ENCODE assay signal across 1 cellular context in genomic region chr1:31985430-31985829, GRCh38.
TF ChIP-seq lines count a peak whose summit lies in the region.

No MANE protein-coding gene starts in this region.

TF ChIP-seq in GM12878, 131 proteins besides CTCF, POLR2A, EP300 and RAD21 (continued from another document):
- TF ChIP-seq SKIL (IDR thresholded peaks at IDR 0.05; ENCODE audit: low read depth, poor library complexity, severe bottlenecking) = peak; percentile 11
- TF ChIP-seq PAX5 (IDR thresholded peaks at IDR 0.05; ENCODE audit: borderline replicate concordance, low read depth, low read length) = 0 out of 2 replicates have a peak, but pooled peaks have one; percentile 10
- TF ChIP-seq E2F8 (IDR thresholded peaks at IDR 0.05; ENCODE audit: low read depth, partially characterized antibody) = no peak
- TF ChIP-seq MEF2A (IDR thresholded peaks at IDR 0.05; ENCODE audit: insufficient read depth, low read depth, low read length) = 0 out of 2 replicates have a peak, but pooled peaks have one; percentile 21
- peak; percentile 53 for TF ChIP-seq IKZF1 (conservative IDR thresholded peaks at IDR 0.05)
- TF ChIP-seq CHD1 (IDR thresholded peaks at IDR 0.05; ENCODE audit: low read depth, low read length) = no peak
- 0 out of 2 replicates have a peak, but pooled peaks have one; percentile 24 for TF ChIP-seq EED (IDR thresholded peaks at IDR 0.05; ENCODE audit: low read depth)
- peak; percentile 60; the same call in 1 of the 2 replicates for TF ChIP-seq TCF12 (IDR thresholded peaks at IDR 0.05; ENCODE audit: low read depth, low read length)
- TF ChIP-seq BHLHE40 (IDR thresholded peaks at IDR 0.05; ENCODE audit: borderline replicate concordance in 1 of 2, low read depth in 2 of 2, low read length in 1 of 2) = no peak
- peak in 1 of 2 experiments; percentile 57; a peak in 1 of 4 replicates for TF ChIP-seq IKZF2 (IDR thresholded peaks at IDR 0.05)
- TF ChIP-seq POLR2AphosphoS5 (IDR thresholded peaks at IDR 0.05; ENCODE audit: low read length) = peak; percentile 25; the same call in 1 of the 2 replicates
- 0 out of 2 replicates have a peak, but pooled peaks have one; percentile 32 for TF ChIP-seq TCF3 (IDR thresholded peaks at IDR 0.05; ENCODE audit: borderline replicate concordance, insufficient read depth, low read depth, low read length)
- 0 out of 2 replicates have a peak, but pooled peaks have one; percentile 22 for TF ChIP-seq ZNF687 (IDR thresholded peaks at IDR 0.05)
- no peak for TF ChIP-seq HDAC6 (IDR thresholded peaks at IDR 0.05; ENCODE audit: unreplicated experiment)
- peak; percentile 63 for TF ChIP-seq SMAD1 (IDR thresholded peaks at IDR 0.05; ENCODE audit: low read depth, partially characterized antibody)
- TF ChIP-seq SPI1 (IDR thresholded peaks at IDR 0.05; ENCODE audit: borderline replicate concordance, insufficient read depth, low read depth, low read length) = 0 out of 2 replicates have a peak, but pooled peaks have one; percentile 39
- no peak for TF ChIP-seq ZSCAN29 (IDR thresholded peaks at IDR 0.05)
- 0 out of 2 replicates have a peak, but pooled peaks have one; percentile 28 for TF ChIP-seq GATAD2B (conservative IDR thresholded peaks at IDR 0.05; ENCODE audit: low read depth)
- peak; percentile 37 for TF ChIP-seq CUX1 (IDR thresholded peaks at IDR 0.05; ENCODE audit: insufficient replicate concordance, low read depth, low read length)
- peak; percentile 89 for TF ChIP-seq RELB (IDR thresholded peaks at IDR 0.05; ENCODE audit: low read depth)
- TF ChIP-seq MTA2 (IDR thresholded peaks at IDR 0.05; ENCODE audit: low read depth) = 0 out of 2 replicates have a peak, but pooled peaks have one; percentile 21
- no peak for TF ChIP-seq SMAD5 (IDR thresholded peaks at IDR 0.05; ENCODE audit: low read depth)
TF ChIP-seq in GM12878: peak in this region for 20.
